ENCODE assay signal across 31 cellular contexts in the genomic region with DNA sequence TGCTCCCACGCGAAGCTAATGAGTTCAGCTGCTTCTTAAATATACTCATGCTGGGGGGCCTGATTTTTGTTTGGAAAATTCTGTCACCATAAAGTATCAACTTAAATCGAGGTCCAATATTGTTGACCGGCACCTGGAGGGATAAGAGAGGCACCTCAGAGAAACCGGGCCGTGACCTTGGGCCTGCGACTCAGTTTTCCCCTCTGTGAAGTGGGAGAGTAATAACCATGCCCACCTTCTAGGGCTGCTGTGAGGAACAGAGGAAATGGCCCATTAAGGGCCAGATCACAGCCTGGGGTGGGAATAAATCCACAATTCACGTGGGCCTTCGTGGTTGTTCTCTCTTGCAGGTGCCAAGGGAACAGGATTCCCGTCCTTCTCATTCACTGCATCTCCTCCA. TPM values are rescaled to one million over a fixed set of nuclear protein-coding genes. Genes with fewer than 3 reads are reported as not detected.
"Had no signal": no experiment of that assay in that cellular context is flagged by ENCODE, and none has a peak within 500 bp of the region (broad histone marks: within the 10 kb centered on the region; RNA-seq: fewer than 3 reads in every experiment).

No MANE protein-coding gene starts in this region.

- H3K4me1 ChIP-seq: adrenal gland, body of pancreas, breast epithelium, SJCRH30 had no signal

- H2AFZ ChIP-seq: PC-9 had no signal

- H3K36me3 ChIP-seq: adrenal gland, breast epithelium, SJCRH30, WERI-Rb-1 had no signal

- H3K4me2 ChIP-seq: PC-9 had no signal

- H3K9me3 ChIP-seq: adrenal gland, body of pancreas, breast epithelium, SJCRH30 had no signal

- H3K4me3 ChIP-seq: adrenal gland, body of pancreas, breast epithelium, PC-9, SJCRH30, SK-N-MC had no signal

- H3K27ac ChIP-seq: adrenal gland, body of pancreas, breast epithelium, PC-9, RWPE1, SJCRH30, SK-N-MC, WERI-Rb-1 had no signal

- ATAC-seq: activated CD8-positive, alpha-beta memory T cell treated with anti-CD3 and anti-CD28 coated beads, Interleukin-2, amount 10 ng/mL, durations not matched to agents 7 days and 5 days; activated naive CD4-positive, alpha-beta T cell treated with anti-CD3 and anti-CD28 coated beads, Interleukin-2, amount 50 U/mL, for 72 hours; body of pancreas had no signal

- H3K27me3 ChIP-seq: adrenal gland, body of pancreas, breast epithelium, SJCRH30 had no signal

- DNase-seq: activated CD4-positive, alpha-beta memory T cell treated with anti-CD3 and anti-CD28 coated beads, Interleukin-2, amount 10 ng/mL, durations not matched to agents 7 days and 5 days; activated CD4-positive, alpha-beta T cell treated with anti-CD3 and anti-CD28 coated beads for 1 hour; activated CD4-positive, alpha-beta T cell treated with anti-CD3 and anti-CD28 coated beads for 48 hours; activated CD4-positive, CD25-positive, alpha-beta regulatory T cell; activated CD8-positive, alpha-beta memory T cell treated with anti-CD3 and anti-CD28 coated beads for 24 hours; activated CD8-positive, alpha-beta memory T cell treated with anti-CD3 and anti-CD28 coated beads, Interleukin-2, amount 10 ng/mL, durations not matched to agents 7 days and 5 days; activated CD8-positive, alpha-beta memory T cell treated with anti-CD3 and anti-CD28 coated beads, Interleukin-2, amount 50 U/mL, for 48 hours; activated gamma-delta T cell treated with Interleukin-2 at 50 U/mL for 16 hours; activated naive CD4-positive, alpha-beta T cell treated with anti-CD3 and anti-CD28 coated beads for 36 hours; activated T-cell treated with anti-CD3 and anti-CD28 coated beads, Interleukin-2, amount 50 U/mL, for 48 hours; body of pancreas; caudate nucleus; Karpas-422; KBM-7; NCI-H1105; NCI-H1417 treated with DMSO at 0.1 percent for 48 hours; NCI-H187 treated with DMSO at 0.1 percent for 48 hours; NCI-H2081 treated with DMSO at 0.1 percent for 48 hours; NCI-H226; NCI-H446 treated with DMSO at 0.1 percent for 48 hours; NCI-H524 treated with DMSO at 0.1 percent for 48 hours; PC-9; SHP77; SJCRH30; T1000; WERI-Rb-1 had no signal

RNA-seq across cellular contexts. Expression of a gene that starts 57.4 kb away (rescaled TPM):
- total RNA-seq: PC-9, SJCRH30 had no signal
